ENCODE assay signal across 13 cellular contexts in genomic region chr22:28208036-28208435, GRCh38.
"Had no signal": no experiment of that assay in that cellular context is flagged by ENCODE, and none has a peak within 500 bp of the region (broad histone marks: within the 10 kb centered on the region; RNA-seq: fewer than 3 reads in every experiment).

No MANE protein-coding gene starts in this region.

- H3K4me3 ChIP-seq: gastrocnemius medialis, heart right ventricle had no signal

- H3K27me3 Mint-ChIP-seq: activated naive CD4-positive, alpha-beta T cell treated with anti-CD3 and anti-CD28 coated beads, Interleukin-2, amount 10 ng/mL, durations not matched to agents 7 days and 5 days; brain; stimulated activated memory B cell treated with anti-CD40 and anti-IgM and Interleukin-4, amounts not matched to agents 10 μg/mL and 1 μg/mL and 100 μg/mL, for 72 hours had no signal

- H3K36me3 Mint-ChIP-seq: activated naive CD4-positive, alpha-beta T cell treated with anti-CD3 and anti-CD28 coated beads, Interleukin-2, amount 10 ng/mL, durations not matched to agents 7 days and 5 days; stimulated activated memory B cell treated with anti-CD40 and anti-IgM and Interleukin-4, amounts not matched to agents 10 μg/mL and 1 μg/mL and 100 μg/mL, for 72 hours had no signal

- DNase-seq: activated CD4-positive, alpha-beta T cell treated with anti-CD3 and anti-CD28 coated beads for 1 hour; activated CD4-positive, alpha-beta T cell treated with anti-CD3 and anti-CD28 coated beads, Interleukin-2, amount 50 U/mL, for 48 hours; activated naive CD4-positive, alpha-beta T cell treated with anti-CD3 and anti-CD28 coated beads, Interleukin-2, amount 10 ng/mL, durations not matched to agents 7 days and 5 days; activated T-cell treated with anti-CD3 and anti-CD28 coated beads, Interleukin-2, amount 50 U/mL, for 1 hour; cortex of kidney; effector CD4-positive, alpha-beta T cell; gastrocnemius medialis; heart right ventricle; islet precursor cell; naive thymus-derived CD8-positive, alpha-beta T cell; stimulated activated CD4-positive, alpha-beta T cell treated with anti-CD3 and anti-CD28 coated beads, Interleukin-2, amount 100 ng/mL, for 48 hours had no signal

- H3K27ac Mint-ChIP-seq: activated naive CD4-positive, alpha-beta T cell treated with anti-CD3 and anti-CD28 coated beads, Interleukin-2, amount 10 ng/mL, durations not matched to agents 7 days and 5 days; brain; naive thymus-derived CD8-positive, alpha-beta T cell; stimulated activated memory B cell treated with anti-CD40 and anti-IgM and Interleukin-4, amounts not matched to agents 10 μg/mL and 1 μg/mL and 100 μg/mL, for 72 hours had no signal

- H3K4me1 Mint-ChIP-seq: activated naive CD4-positive, alpha-beta T cell treated with anti-CD3 and anti-CD28 coated beads, Interleukin-2, amount 10 ng/mL, durations not matched to agents 7 days and 5 days; stimulated activated memory B cell treated with anti-CD40 and anti-IgM and Interleukin-4, amounts not matched to agents 10 μg/mL and 1 μg/mL and 100 μg/mL, for 72 hours had no signal

- H3K4me3 Mint-ChIP-seq: activated naive CD4-positive, alpha-beta T cell treated with anti-CD3 and anti-CD28 coated beads, Interleukin-2, amount 10 ng/mL, durations not matched to agents 7 days and 5 days; brain; naive thymus-derived CD8-positive, alpha-beta T cell; stimulated activated memory B cell treated with anti-CD40 and anti-IgM and Interleukin-4, amounts not matched to agents 10 μg/mL and 1 μg/mL and 100 μg/mL, for 72 hours had no signal
